1 cellular context compared by ENCODE assay signal in the genomic region with DNA sequence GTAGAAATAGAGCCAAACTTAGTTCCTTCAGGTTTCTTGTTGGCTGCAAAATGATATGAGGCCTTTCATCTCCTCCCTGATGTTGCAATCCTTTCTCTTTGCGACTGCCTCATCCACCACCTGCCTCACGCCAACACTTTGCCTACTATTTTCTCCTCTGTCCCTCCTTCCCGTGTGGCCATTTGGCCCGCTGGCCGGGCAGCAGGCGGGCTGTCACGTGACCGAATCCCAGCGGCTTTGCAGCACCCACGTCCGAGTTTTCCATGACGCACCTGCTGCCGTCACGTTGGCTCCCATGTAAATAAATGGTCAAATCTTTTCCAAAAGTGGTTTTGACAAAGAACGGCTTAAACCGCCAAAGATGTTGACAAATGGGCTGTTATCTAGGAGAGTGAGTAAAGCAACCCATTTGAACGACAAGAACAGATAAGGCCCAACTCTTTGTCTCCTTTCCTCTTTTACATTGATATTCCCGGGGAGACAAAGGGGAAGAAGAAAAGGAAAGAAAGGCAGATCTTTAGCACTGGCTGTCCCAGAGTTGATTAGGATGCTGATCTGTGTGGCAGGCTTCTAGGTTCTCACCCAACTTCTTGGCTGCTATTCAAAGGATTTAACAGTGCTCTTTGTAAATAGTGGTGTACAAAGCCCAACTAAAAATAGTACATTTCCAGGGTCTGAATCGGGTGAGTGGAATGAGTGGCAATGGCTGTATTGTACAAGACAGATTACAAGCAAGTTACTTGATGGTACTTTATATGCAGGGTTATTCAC.
TF ChIP-seq lines count a peak whose summit lies in the region.

No MANE protein-coding gene starts in this region.

TF ChIP-seq in HepG2, 621 proteins besides CTCF, POLR2A, EP300 and RAD21 (continued from another document and continues in another):
- TF ChIP-seq SYNCRIP (IDR thresholded peaks at IDR 0.05; ENCODE audit: insufficient read depth, low read depth, low read length), result no peak
- TF ChIP-seq GLI4 (CRISPR knock-in tag; IDR thresholded peaks at IDR 0.05; ENCODE audit: borderline replicate concordance), result no peak
- peak; percentile 48; the same call in 1 of the 2 replicates for TF ChIP-seq CEBPG (CRISPR knock-in tag; IDR thresholded peaks at IDR 0.05)
- TF ChIP-seq, protein P1, sequence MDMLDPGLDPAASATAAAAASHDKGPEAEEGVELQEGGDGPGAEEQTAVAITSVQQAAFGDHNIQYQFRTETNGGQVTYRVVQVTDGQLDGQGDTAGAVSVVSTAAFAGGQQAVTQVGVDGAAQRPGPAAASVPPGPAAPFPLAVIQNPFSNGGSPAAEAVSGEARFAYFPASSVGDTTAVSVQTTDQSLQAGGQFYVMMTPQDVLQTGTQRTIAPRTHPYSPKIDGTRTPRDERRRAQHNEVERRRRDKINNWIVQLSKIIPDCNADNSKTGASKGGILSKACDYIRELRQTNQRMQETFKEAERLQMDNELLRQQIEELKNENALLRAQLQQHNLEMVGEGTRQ (IDR thresholded peaks at IDR 0.05; ENCODE audit: low read depth, low read length), result peak; percentile 84
- TF ChIP-seq, protein P1 (CRISPR knock-in tag; IDR thresholded peaks at IDR 0.05; ENCODE audit: borderline replicate concordance), result peak; percentile 73; the same call in 1 of the 2 replicates
- TF ChIP-seq, protein P2, sequence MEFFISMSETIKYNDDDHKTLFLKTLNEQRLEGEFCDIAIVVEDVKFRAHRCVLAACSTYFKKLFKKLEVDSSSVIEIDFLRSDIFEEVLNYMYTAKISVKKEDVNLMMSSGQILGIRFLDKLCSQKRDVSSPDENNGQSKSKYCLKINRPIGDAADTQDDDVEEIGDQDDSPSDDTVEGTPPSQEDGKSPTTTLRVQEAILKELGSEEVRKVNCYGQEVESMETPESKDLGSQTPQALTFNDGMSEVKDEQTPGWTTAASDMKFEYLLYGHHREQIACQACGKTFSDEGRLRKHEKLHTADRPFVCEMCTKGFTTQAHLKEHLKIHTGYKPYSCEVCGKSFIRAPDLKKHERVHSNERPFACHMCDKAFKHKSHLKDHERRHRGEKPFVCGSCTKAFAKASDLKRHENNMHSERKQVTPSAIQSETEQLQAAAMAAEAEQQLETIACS (CRISPR knock-in tag; IDR thresholded peaks at IDR 0.05), result no peak
- no peak for TF ChIP-seq NR3C1 (CRISPR knock-in tag; IDR thresholded peaks at IDR 0.05)
- no peak for TF ChIP-seq ZNF569 (CRISPR knock-in tag; IDR thresholded peaks at IDR 0.05; ENCODE audit: borderline replicate concordance)
- TF ChIP-seq LCORL (IDR thresholded peaks at IDR 0.05), result no peak
- 0 out of 2 replicates have a peak, but pooled peaks have one; percentile 23 for TF ChIP-seq LCORL (CRISPR knock-in tag; IDR thresholded peaks at IDR 0.05)
- TF ChIP-seq ZNF124 (CRISPR knock-in tag; IDR thresholded peaks at IDR 0.05), result no peak
- no peak for TF ChIP-seq ZFP62 (CRISPR knock-in tag; IDR thresholded peaks at IDR 0.05)
- TF ChIP-seq ZNF207 (IDR thresholded peaks at IDR 0.05; ENCODE audit: borderline replicate concordance), result no peak
- TF ChIP-seq ATF7 (IDR thresholded peaks at IDR 0.05), result no peak
- TF ChIP-seq ATF7 (CRISPR knock-in tag; IDR thresholded peaks at IDR 0.05), result no peak
- TF ChIP-seq, protein P3, sequence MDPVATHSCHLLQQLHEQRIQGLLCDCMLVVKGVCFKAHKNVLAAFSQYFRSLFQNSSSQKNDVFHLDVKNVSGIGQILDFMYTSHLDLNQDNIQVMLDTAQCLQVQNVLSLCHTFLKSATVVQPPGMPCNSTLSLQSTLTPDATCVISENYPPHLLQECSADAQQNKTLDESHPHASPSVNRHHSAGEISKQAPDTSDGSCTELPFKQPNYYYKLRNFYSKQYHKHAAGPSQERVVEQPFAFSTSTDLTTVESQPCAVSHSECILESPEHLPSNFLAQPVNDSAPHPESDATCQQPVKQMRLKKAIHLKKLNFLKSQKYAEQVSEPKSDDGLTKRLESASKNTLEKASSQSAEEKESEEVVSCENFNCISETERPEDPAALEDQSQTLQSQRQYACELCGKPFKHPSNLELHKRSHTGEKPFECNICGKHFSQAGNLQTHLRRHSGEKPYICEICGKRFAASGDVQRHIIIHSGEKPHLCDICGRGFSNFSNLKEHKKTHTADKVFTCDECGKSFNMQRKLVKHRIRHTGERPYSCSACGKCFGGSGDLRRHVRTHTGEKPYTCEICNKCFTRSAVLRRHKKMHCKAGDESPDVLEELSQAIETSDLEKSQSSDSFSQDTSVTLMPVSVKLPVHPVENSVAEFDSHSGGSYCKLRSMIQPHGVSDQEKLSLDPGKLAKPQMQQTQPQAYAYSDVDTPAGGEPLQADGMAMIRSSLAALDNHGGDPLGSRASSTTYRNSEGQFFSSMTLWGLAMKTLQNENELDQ (CRISPR knock-in tag; IDR thresholded peaks at IDR 0.05; ENCODE audit: borderline replicate concordance), result no peak
- no peak for TF ChIP-seq REL (CRISPR knock-in tag; conservative IDR thresholded peaks at IDR 0.05)
- no peak for TF ChIP-seq SMARCE1 (IDR thresholded peaks at IDR 0.05; ENCODE audit: borderline replicate concordance)
- no peak for TF ChIP-seq ZNF678 (CRISPR knock-in tag; IDR thresholded peaks at IDR 0.05)
- TF ChIP-seq ZFP1 (CRISPR knock-in tag; IDR thresholded peaks at IDR 0.05), result no peak
- TF ChIP-seq SALL1 (CRISPR knock-in tag; IDR thresholded peaks at IDR 0.05), result peak; percentile 30; the same call in 1 of the 2 replicates
- TF ChIP-seq, protein P4, sequence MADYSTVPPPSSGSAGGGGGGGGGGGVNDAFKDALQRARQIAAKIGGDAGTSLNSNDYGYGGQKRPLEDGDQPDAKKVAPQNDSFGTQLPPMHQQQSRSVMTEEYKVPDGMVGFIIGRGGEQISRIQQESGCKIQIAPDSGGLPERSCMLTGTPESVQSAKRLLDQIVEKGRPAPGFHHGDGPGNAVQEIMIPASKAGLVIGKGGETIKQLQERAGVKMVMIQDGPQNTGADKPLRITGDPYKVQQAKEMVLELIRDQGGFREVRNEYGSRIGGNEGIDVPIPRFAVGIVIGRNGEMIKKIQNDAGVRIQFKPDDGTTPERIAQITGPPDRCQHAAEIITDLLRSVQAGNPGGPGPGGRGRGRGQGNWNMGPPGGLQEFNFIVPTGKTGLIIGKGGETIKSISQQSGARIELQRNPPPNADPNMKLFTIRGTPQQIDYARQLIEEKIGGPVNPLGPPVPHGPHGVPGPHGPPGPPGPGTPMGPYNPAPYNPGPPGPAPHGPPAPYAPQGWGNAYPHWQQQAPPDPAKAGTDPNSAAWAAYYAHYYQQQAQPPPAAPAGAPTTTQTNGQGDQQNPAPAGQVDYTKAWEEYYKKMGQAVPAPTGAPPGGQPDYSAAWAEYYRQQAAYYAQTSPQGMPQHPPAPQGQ (CRISPR knock-in tag; IDR thresholded peaks at IDR 0.05; ENCODE audit: borderline replicate concordance), result no peak
- TF ChIP-seq ESRRA (CRISPR knock-in tag; IDR thresholded peaks at IDR 0.05; ENCODE audit: low read depth), result no peak
- TF ChIP-seq GTF2F1 (IDR thresholded peaks at IDR 0.05; ENCODE audit: low read length), result no peak
- TF ChIP-seq ELF3 (CRISPR knock-in tag; IDR thresholded peaks at IDR 0.05), result no peak
- TF ChIP-seq ZNF33A (CRISPR knock-in tag; IDR thresholded peaks at IDR 0.05; ENCODE audit: borderline replicate concordance), result no peak
- TF ChIP-seq, protein P5, sequence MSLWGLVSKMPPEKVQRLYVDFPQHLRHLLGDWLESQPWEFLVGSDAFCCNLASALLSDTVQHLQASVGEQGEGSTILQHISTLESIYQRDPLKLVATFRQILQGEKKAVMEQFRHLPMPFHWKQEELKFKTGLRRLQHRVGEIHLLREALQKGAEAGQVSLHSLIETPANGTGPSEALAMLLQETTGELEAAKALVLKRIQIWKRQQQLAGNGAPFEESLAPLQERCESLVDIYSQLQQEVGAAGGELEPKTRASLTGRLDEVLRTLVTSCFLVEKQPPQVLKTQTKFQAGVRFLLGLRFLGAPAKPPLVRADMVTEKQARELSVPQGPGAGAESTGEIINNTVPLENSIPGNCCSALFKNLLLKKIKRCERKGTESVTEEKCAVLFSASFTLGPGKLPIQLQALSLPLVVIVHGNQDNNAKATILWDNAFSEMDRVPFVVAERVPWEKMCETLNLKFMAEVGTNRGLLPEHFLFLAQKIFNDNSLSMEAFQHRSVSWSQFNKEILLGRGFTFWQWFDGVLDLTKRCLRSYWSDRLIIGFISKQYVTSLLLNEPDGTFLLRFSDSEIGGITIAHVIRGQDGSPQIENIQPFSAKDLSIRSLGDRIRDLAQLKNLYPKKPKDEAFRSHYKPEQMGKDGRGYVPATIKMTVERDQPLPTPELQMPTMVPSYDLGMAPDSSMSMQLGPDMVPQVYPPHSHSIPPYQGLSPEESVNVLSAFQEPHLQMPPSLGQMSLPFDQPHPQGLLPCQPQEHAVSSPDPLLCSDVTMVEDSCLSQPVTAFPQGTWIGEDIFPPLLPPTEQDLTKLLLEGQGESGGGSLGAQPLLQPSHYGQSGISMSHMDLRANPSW (CRISPR knock-in tag; IDR thresholded peaks at IDR 0.05; ENCODE audit: borderline replicate concordance), result no peak
- TF ChIP-seq, protein P6, sequence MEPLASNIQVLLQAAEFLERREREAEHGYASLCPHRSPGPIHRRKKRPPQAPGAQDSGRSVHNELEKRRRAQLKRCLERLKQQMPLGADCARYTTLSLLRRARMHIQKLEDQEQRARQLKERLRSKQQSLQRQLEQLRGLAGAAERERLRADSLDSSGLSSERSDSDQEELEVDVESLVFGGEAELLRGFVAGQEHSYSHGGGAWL (CRISPR knock-in tag; IDR thresholded peaks at IDR 0.05), result no peak
- TF ChIP-seq, protein P7, sequence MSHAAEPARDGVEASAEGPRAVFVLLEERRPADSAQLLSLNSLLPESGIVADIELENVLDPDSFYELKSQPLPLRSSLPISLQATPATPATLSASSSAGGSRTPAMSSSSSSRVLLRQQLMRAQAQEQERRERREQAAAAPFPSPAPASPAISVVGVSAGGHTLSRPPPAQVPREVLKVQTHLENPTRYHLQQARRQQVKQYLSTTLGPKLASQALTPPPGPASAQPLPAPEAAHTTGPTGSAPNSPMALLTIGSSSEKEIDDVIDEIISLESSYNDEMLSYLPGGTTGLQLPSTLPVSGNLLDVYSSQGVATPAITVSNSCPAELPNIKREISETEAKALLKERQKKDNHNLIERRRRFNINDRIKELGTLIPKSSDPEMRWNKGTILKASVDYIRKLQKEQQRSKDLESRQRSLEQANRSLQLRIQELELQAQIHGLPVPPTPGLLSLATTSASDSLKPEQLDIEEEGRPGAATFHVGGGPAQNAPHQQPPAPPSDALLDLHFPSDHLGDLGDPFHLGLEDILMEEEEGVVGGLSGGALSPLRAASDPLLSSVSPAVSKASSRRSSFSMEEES (CRISPR knock-in tag; IDR thresholded peaks at IDR 0.05), result 0 out of 2 replicates have a peak, but pooled peaks have one; percentile 37
- no peak for TF ChIP-seq ZNF552 (CRISPR knock-in tag; IDR thresholded peaks at IDR 0.05; ENCODE audit: borderline replicate concordance)
- no peak for TF ChIP-seq ZNF230 (CRISPR knock-in tag; IDR thresholded peaks at IDR 0.05)
- TF ChIP-seq SALL2 (CRISPR knock-in tag; IDR thresholded peaks at IDR 0.05), result no peak
- TF ChIP-seq, protein P8, sequence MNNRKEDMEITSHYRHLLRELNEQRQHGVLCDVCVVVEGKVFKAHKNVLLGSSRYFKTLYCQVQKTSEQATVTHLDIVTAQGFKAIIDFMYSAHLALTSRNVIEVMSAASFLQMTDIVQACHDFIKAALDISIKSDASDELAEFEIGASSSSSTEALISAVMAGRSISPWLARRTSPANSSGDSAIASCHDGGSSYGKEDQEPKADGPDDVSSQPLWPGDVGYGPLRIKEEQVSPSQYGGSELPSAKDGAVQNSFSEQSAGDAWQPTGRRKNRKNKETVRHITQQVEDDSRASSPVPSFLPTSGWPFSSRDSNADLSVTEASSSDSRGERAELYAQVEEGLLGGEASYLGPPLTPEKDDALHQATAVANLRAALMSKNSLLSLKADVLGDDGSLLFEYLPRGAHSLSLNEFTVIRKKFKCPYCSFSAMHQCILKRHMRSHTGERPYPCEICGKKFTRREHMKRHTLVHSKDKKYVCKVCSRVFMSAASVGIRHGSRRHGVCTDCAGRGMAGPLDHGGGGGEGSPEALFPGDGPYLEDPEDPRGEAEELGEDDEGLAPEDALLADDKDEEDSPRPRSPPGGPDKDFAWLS (CRISPR knock-in tag; IDR thresholded peaks at IDR 0.05; ENCODE audit: borderline replicate concordance), result no peak
- TF ChIP-seq ZNF292 (CRISPR knock-in tag; IDR thresholded peaks at IDR 0.05; ENCODE audit: borderline replicate concordance, low read depth), result no peak
- TF ChIP-seq SRY (CRISPR knock-in tag; IDR thresholded peaks at IDR 0.05), result no peak
- TF ChIP-seq FOXO1 (CRISPR knock-in tag; IDR thresholded peaks at IDR 0.05), result no peak
- TF ChIP-seq, protein P9, sequence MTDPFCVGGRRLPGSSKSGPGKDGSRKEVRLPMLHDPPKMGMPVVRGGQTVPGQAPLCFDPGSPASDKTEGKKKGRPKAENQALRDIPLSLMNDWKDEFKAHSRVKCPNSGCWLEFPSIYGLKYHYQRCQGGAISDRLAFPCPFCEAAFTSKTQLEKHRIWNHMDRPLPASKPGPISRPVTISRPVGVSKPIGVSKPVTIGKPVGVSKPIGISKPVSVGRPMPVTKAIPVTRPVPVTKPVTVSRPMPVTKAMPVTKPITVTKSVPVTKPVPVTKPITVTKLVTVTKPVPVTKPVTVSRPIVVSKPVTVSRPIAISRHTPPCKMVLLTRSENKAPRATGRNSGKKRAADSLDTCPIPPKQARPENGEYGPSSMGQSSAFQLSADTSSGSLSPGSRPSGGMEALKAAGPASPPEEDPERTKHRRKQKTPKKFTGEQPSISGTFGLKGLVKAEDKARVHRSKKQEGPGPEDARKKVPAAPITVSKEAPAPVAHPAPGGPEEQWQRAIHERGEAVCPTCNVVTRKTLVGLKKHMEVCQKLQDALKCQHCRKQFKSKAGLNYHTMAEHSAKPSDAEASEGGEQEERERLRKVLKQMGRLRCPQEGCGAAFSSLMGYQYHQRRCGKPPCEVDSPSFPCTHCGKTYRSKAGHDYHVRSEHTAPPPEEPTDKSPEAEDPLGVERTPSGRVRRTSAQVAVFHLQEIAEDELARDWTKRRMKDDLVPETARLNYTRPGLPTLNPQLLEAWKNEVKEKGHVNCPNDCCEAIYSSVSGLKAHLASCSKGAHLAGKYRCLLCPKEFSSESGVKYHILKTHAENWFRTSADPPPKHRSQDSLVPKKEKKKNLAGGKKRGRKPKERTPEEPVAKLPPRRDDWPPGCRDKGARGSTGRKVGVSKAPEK (CRISPR knock-in tag; IDR thresholded peaks at IDR 0.05; ENCODE audit: borderline replicate concordance), result no peak
